1 cellular context compared by ENCODE assay signal in the genomic region with DNA sequence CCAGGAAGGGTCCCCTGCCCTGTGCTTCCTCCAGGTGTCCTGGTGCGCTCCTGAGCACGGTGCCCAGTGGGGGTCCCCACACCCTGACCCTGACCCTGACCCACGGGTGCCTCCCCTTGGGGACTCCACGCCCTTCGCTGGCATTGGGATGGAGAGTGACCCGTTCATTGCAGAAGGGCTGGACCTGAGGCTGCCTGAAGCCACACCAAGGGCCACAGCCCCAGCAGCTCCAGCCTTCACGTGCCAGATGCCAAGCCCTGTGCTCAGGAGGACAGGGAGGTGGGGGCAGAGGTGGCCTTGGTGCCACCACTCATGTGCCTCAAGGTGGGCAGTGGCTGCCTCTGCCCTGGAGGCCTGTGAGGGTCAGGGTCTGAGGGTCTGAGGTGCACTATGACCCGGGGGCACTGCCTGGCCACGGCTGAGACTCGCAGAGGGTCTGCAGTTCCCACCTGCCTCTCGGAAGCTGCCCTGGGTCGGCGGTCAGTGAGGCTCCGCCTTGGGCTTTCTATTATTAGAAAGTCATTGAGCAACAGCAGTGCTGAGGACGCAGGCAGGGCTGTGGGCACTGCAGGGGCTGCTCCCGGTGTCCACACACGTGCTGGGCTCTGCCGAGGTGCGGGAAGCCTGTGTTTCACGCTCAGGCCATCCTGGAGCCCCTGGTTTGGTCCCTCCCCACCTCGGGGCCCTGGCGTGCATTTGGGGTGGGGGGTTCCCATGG.
TF ChIP-seq lines count a peak whose summit lies in the region.

No MANE protein-coding gene starts in this region.

TF ChIP-seq in K562, 482 proteins besides CTCF, POLR2A, EP300 and RAD21:
- TF ChIP-seq RBFOX2 (IDR thresholded peaks at IDR 0.05; ENCODE audit: low read depth, low read length) = 0 out of 2 replicates have a peak, but pooled peaks have one; percentile 9
